In genomic region chr3:15602816-15603215, GRCh38 we compare ENCODE assay signal across 1 cellular context.
TF ChIP-seq lines count a peak whose summit lies in the region.

No MANE protein-coding gene starts in this region.

TF ChIP-seq in GM12878, 131 proteins besides CTCF, POLR2A, EP300 and RAD21:
- TF ChIP-seq CBX5 (IDR thresholded peaks at IDR 0.05; ENCODE audit: low read depth) = 0 out of 2 replicates have a peak, but pooled peaks have one; percentile 12
